ENCODE assay signal across 17 cellular contexts in genomic region chr17:74148901-74149596, GRCh38. TPM values are rescaled to one million over a fixed set of nuclear protein-coding genes. Genes with fewer than 3 reads are reported as not detected.
DNase-seq lines count a peak whose midpoint lies in the region; ATAC-seq and TF ChIP-seq lines count a peak whose summit lies in the region.
"Had no signal": no experiment of that assay in that cellular context is flagged by ENCODE, and none has a peak within 500 bp of the region (broad histone marks: within the 10 kb centered on the region; RNA-seq: fewer than 3 reads in every experiment).

No MANE protein-coding gene starts in this region.

- H3K27me3 Mint-ChIP-seq in activated CD8-positive, alpha-beta memory T cell treated with anti-CD3 and anti-CD28 coated beads, Interleukin-2, amount 10 ng/mL, durations not matched to agents 7 days and 5 days, result peaks cover 5% of the 10 kb centered on the region
- no peaks in the 10 kb centered on the region for H3K27me3 Mint-ChIP-seq in osteocyte (ENCODE audit: unreplicated experiment)
- peaks cover 2% of the 10 kb centered on the region for H3K27me3 Mint-ChIP-seq in endodermal cell (ENCODE audit: insufficient read depth)

- H3K27ac ChIP-seq in endodermal cell (ENCODE audit: low read depth, low read length), result no peak overlapping the region
- H3K27ac ChIP-seq: 22Rv1, BLaER1, GM23248, HL-60 had no signal

- CTCF ChIA-PET in activated CD8-positive, alpha-beta memory T cell treated with anti-CD3 and anti-CD28 coated beads, Interleukin-2, amount 10 ng/mL, durations not matched to agents 7 days and 5 days (lab: Charles Lee), result no interaction called here

- no peaks in the 10 kb centered on the region for H3K4me1 Mint-ChIP-seq in activated CD8-positive, alpha-beta memory T cell treated with anti-CD3 and anti-CD28 coated beads, Interleukin-2, amount 10 ng/mL, durations not matched to agents 7 days and 5 days
- H3K4me1 Mint-ChIP-seq in osteocyte (ENCODE audit: unreplicated experiment) (no peaks in the 10 kb centered on the region), endodermal cell (peaks cover 19% of the 10 kb centered on the region)
- H3K4me1 Mint-ChIP-seq: CD8-positive, alpha-beta memory T cell had no signal

- no peaks in the 10 kb centered on the region for H3K27me3 ChIP-seq in endodermal cell (ENCODE audit: control insufficient read depth, insufficient read depth, low read length, poor library complexity, severe bottlenecking)
- H3K27me3 ChIP-seq: BLaER1 had no signal

- no peak for ATAC-seq in activated CD8-positive, alpha-beta memory T cell treated with anti-CD3 and anti-CD28 coated beads, Interleukin-2, amount 10 ng/mL, durations not matched to agents 7 days and 5 days
- ATAC-seq: HCT116 had no signal

- H3K4me1 ChIP-seq in endodermal cell (ENCODE audit: control insufficient read depth, insufficient read depth, low read length), result peaks cover 7% of the 10 kb centered on the region

- no peak overlapping the region for H3K4me3 ChIP-seq in endodermal cell (ENCODE audit: low read length)
- H3K4me3 ChIP-seq: BLaER1, GM23248 had no signal

- H3K27ac Mint-ChIP-seq in activated CD8-positive, alpha-beta memory T cell treated with anti-CD3 and anti-CD28 coated beads, Interleukin-2, amount 10 ng/mL, durations not matched to agents 7 days and 5 days, result no peak overlapping the region
- H3K27ac Mint-ChIP-seq in osteocyte (ENCODE audit: unreplicated experiment) (no peak overlapping the region), endodermal cell (no peak overlapping the region)
- H3K27ac Mint-ChIP-seq: CD8-positive, alpha-beta memory T cell had no signal

- peaks cover 2% of the 10 kb centered on the region for H3K36me3 Mint-ChIP-seq in activated CD8-positive, alpha-beta memory T cell treated with anti-CD3 and anti-CD28 coated beads, Interleukin-2, amount 10 ng/mL, durations not matched to agents 7 days and 5 days
- H3K36me3 Mint-ChIP-seq in osteocyte (ENCODE audit: unreplicated experiment) (no peaks in the 10 kb centered on the region), endodermal cell (ENCODE audit: low read depth) (no peaks in the 10 kb centered on the region)
- H3K36me3 Mint-ChIP-seq: CD8-positive, alpha-beta memory T cell had no signal

- H3K36me3 ChIP-seq in endodermal cell (ENCODE audit: control insufficient read depth, insufficient read depth, low read length), result no peaks in the 10 kb centered on the region
- H3K36me3 ChIP-seq: BLaER1 had no signal

- peak; percentile 9 for DNase-seq in activated CD8-positive, alpha-beta memory T cell treated with anti-CD3 and anti-CD28 coated beads, Interleukin-2, amount 10 ng/mL, durations not matched to agents 7 days and 5 days
- DNase-seq in activated CD8-positive, alpha-beta memory T cell treated with anti-CD3 and anti-CD28 coated beads, Interleukin-2, amount 50 U/mL, for 48 hours, result no peak
- peak; percentile 21 for DNase-seq in ecto neural progenitor cell (ENCODE audit: low spot score)
- DNase-seq in osteocyte (ENCODE audit: extremely low spot score, unreplicated experiment), result peak; percentile 25
- DNase-seq in SIG-M5 treated with dmso at 0.1 percent for 504 hours (lab: John Stamatoyannopoulos, UW; ENCODE audit: unreplicated experiment), result no peak
- DNase-seq in endodermal cell, result no peak
- no peak for DNase-seq in COLO668 (lab: John Stamatoyannopoulos, UW; ENCODE audit: unreplicated experiment)
- DNase-seq: AML-193; Calu3; CD8-positive, alpha-beta memory T cell; DMS 273 treated with DMSO at 0.1 percent for 48 hours; GM23248; IMR-90 had no signal

- H3K9me3 Mint-ChIP-seq in activated CD8-positive, alpha-beta memory T cell treated with anti-CD3 and anti-CD28 coated beads, Interleukin-2, amount 10 ng/mL, durations not matched to agents 7 days and 5 days (ENCODE audit: low read depth), result peaks cover 3% of the 10 kb centered on the region
- H3K9me3 Mint-ChIP-seq in osteocyte (ENCODE audit: unreplicated experiment), result peaks cover 10% of the 10 kb centered on the region
- H3K9me3 Mint-ChIP-seq in endodermal cell, result peaks cover under 1% of the 10 kb centered on the region

- 85 to 92% methylated on average over 5 to 7 of the region's 7 CpGs for WGBS in endodermal cell (ENCODE audit: insufficient coverage in 1 of 2, insufficient read length in 1 of 2), 2 experiments

- H3K9me3 ChIP-seq in endodermal cell (ENCODE audit: control insufficient read depth, low read length), result peaks cover under 1% of the 10 kb centered on the region

- no peak overlapping the region for H3K9ac ChIP-seq in endodermal cell (ENCODE audit: extremely low read depth, low read length, poor library complexity, severe bottlenecking)
- H3K9ac ChIP-seq: BLaER1, GM23248 had no signal

- TF ChIP-seq CTCF in osteocyte (IDR thresholded peaks at IDR 0.05), result no peak
- no peak for TF ChIP-seq CTCF in endodermal cell (conservative IDR thresholded peaks at IDR 0.05)

- no peak overlapping the region for H3K4me3 Mint-ChIP-seq in activated CD8-positive, alpha-beta memory T cell treated with anti-CD3 and anti-CD28 coated beads, Interleukin-2, amount 10 ng/mL, durations not matched to agents 7 days and 5 days
- H3K4me3 Mint-ChIP-seq in osteocyte (ENCODE audit: unreplicated experiment) (no peak overlapping the region), endodermal cell (no peak overlapping the region)
- H3K4me3 Mint-ChIP-seq: CD8-positive, alpha-beta memory T cell had no signal

RNA-seq across cellular contexts. Expression of gene RPL38, which starts 54.4 kb away (rescaled TPM):
- 100 to 1,000 TPM; 921 to 988 TPM for total RNA-seq in activated CD8-positive, alpha-beta memory T cell treated with anti-CD3 and anti-CD28 coated beads, Interleukin-2, amount 10 ng/mL, durations not matched to agents 7 days and 5 days
- total RNA-seq in osteocyte (755 and 762 TPM in 2 replicates), endodermal cell (1,000 to 10,000 TPM; 1,155 to 1,199 TPM)
- 1,898 TPM for polyA plus RNA-seq in endodermal cell (2013, experiment 1 of 2)
- polyA plus RNA-seq in endodermal cell (2013, experiment 2 of 2), result 1,809 TPM

Comparison
In these comparisons a context has a peak if more than half of its experiments do, and no peak if none do; other contexts are left out.
1. DNase-seq: peak in activated CD8-positive, alpha-beta memory T cell treated with anti-CD3 and anti-CD28 coated beads, Interleukin-2, amount 10 ng/mL, durations not matched to agents 7 days and 5 days (single experiment), ecto neural progenitor cell (single experiment) and osteocyte (single experiment); none in activated CD8-positive, alpha-beta memory T cell treated with anti-CD3 and anti-CD28 coated beads, Interleukin-2, amount 50 U/mL, for 48 hours (single experiment), SIG-M5 treated with dmso at 0.1 percent for 504 hours (single experiment), endodermal cell (single experiment) and COLO668 (single experiment).